ENCODE assay signal across 16 cellular contexts in the genomic region with DNA sequence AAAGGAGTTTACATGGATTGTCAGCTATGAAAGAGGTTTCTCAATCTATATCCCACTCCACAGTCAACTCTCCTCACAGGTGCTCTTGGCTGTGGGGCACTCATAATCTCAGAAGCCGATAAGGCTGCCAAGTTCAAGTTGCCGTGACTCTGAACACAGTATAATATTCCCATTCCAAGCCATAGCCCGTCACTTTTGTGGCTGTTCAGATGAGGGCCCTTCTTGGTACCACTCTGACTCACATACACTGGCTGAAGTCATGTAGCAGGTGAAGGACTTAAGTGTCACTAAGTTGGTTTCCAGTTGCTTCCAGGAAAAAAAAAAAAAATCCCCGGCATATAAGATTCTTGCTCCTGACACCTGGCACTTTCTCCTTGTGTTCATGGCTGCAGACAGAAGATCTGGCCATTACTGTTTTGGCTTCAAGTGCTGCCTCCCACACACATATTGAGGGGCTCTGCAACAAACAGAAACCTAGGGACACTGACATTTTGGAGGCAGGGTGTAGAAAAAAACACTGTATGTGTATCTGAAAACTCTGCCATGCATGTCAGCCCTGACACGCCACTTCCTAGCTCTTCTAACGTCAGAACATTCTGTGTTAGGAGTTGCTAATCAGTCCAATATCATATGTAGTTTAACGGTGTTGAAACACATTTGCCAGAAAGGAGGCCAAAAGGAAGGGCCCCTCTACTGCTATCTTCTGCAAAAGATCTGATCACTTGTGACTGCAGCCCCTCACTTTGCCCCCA.
DNase-seq lines count a peak whose midpoint lies in the region; ATAC-seq, FAIRE-seq and TF ChIP-seq lines count a peak whose summit lies in the region.
"Had no signal": no experiment of that assay in that cellular context is flagged by ENCODE, and none has a peak within 500 bp of the region (broad histone marks: within the 10 kb centered on the region; RNA-seq: fewer than 3 reads in every experiment).

No MANE protein-coding gene starts in this region.

- H3K9me3 Mint-ChIP-seq in activated CD4-positive, alpha-beta T cell treated with anti-CD3 and anti-CD28 coated beads, Interleukin-2, amount 10 ng/mL, durations not matched to agents 7 days and 5 days = no peaks in the 10 kb centered on the region

- H3K27me3 ChIP-seq in MM.1S (replicated peaks; ENCODE audit: insufficient read depth, low read length) (no peaks in the 10 kb centered on the region), GM12878 (replicated peaks in 1 of 2; ENCODE audit: control insufficient read depth in 2 of 2, insufficient read depth in 2 of 2, low read length in 1 of 2) (no peaks in the 10 kb centered on the region), spleen (replicated peaks in 1 of 7) (no peaks in the 10 kb centered on the region), H7 (ENCODE audit: control insufficient read depth, insufficient read depth, low read length) (no peaks in the 10 kb centered on the region)
- H3K27me3 ChIP-seq: ascending aorta had no signal

- no peak for TF ChIP-seq CTCF in MM.1S (IDR thresholded peaks at IDR 0.05; ENCODE audit: low read length)
- TF ChIP-seq CTCF in GM12878 (IDR thresholded peaks at IDR 0.05 in 2 of 3, conservative IDR thresholded peaks at IDR 0.05 in 1 of 3; ENCODE audit: control insufficient read depth in 2 of 3, extremely low read depth in 1 of 3, insufficient read depth in 1 of 3, low read depth in 3 of 3, low read length in 3 of 3) = no peak
- TF ChIP-seq CTCF in spleen (IDR thresholded peaks at IDR 0.05 in 8 of 11, conservative IDR thresholded peaks at IDR 0.05 in 3 of 11) = no peak

- peak overlapping the region; percentile 71; the same call in 1 of the 2 replicates for H3K27ac ChIP-seq in MM.1S (ENCODE audit: low read length)
- H3K27ac ChIP-seq in GM12878 (ENCODE audit: control insufficient read depth, insufficient read depth) = peak overlapping the region; percentile 84
- H3K27ac ChIP-seq in spleen = peak overlapping the region in 5 of 8 donors; percentile 49 to 76 (median 68)
- H3K27ac ChIP-seq: ascending aorta had no signal

- TF ChIP-seq POLR2A in GM12878 (IDR thresholded peaks at IDR 0.05; ENCODE audit: low read depth, low read length) (no peak), spleen (IDR thresholded peaks at IDR 0.05) (no peak), erythroblast (IDR thresholded peaks at IDR 0.05; ENCODE audit: low read length) (no peak)

- H3K36me3 Mint-ChIP-seq in activated CD4-positive, alpha-beta T cell treated with anti-CD3 and anti-CD28 coated beads, Interleukin-2, amount 10 ng/mL, durations not matched to agents 7 days and 5 days (ENCODE audit: low read depth) = no peaks in the 10 kb centered on the region

- SMC1A ChIA-PET in GM12878 (lab: Charles Lee; ENCODE audit: uncharacterized antibody, unreplicated experiment) = interaction anchor here (0.7 to 2.6 kb wide), 12 partner anchors 11 to 268 kb away, joined by 3 to 11 read pairs (median 4); no protein-coding TSS in a partner anchor

- peaks cover 17% of the 10 kb centered on the region for H3F3A ChIP-seq in MM.1S (ENCODE audit: insufficient read depth, low read length)

- H3K4me3 Mint-ChIP-seq in activated CD4-positive, alpha-beta T cell treated with anti-CD3 and anti-CD28 coated beads, Interleukin-2, amount 10 ng/mL, durations not matched to agents 7 days and 5 days = no peak overlapping the region

- H3K79me2 ChIP-seq in MM.1S (ENCODE audit: low read length) (no peaks in the 10 kb centered on the region), GM12878 (ENCODE audit: control insufficient read depth, insufficient read depth, low read length) (no peaks in the 10 kb centered on the region)

- no peaks in the 10 kb centered on the region for H4K20me1 ChIP-seq in MM.1S (ENCODE audit: insufficient read depth, low read length)
- no peaks in the 10 kb centered on the region for H4K20me1 ChIP-seq in GM12878 (ENCODE audit: control insufficient read depth, insufficient read depth)

- in situ Hi-C loops in GM12878 (cut with MboI) = no loop called here

- FAIRE-seq in GM12878 (lab: Jason Lieb, UNC) = no peak

- H3K4me3 ChIP-seq in MM.1S (ENCODE audit: low read length) (peak overlapping the region; percentile 13), GM12878 (peak overlapping the region; percentile 55; the same call in 1 of the 2 replicates), spleen (no peak overlapping the region), H7 (ENCODE audit: insufficient read depth, low read depth, low read length) (no peak overlapping the region)
- H3K4me3 ChIP-seq: ascending aorta had no signal

- peak overlapping the region; percentile 91 for H3K27ac Mint-ChIP-seq in activated CD4-positive, alpha-beta T cell treated with anti-CD3 and anti-CD28 coated beads, Interleukin-2, amount 10 ng/mL, durations not matched to agents 7 days and 5 days

- 83% methylated on average over 7 of the region's 7 CpGs for WGBS in GM12878 (ENCODE audit: insufficient coverage, insufficient replicate concordance, low lambda C conversion rate, missing lambda C conversion rate)
- 79 to 88% (median 86%) methylated on average over 7 of the region's 7 CpGs for WGBS in spleen, 5 donors

- H2AFZ ChIP-seq in MM.1S (ENCODE audit: low read length) (peak overlapping the region; percentile 1; the same call in 1 of the 2 replicates), GM12878 (ENCODE audit: control insufficient read depth, low read depth, low read length) (no peak overlapping the region; the same call in 1 of the 2 replicates)

- H3K9ac ChIP-seq in MM.1S (ENCODE audit: low read length) (peak overlapping the region; percentile 27), GM12878 (ENCODE audit: control insufficient read depth, insufficient read depth, low read length) (peak overlapping the region; percentile 64)

- no peak for TF ChIP-seq EP300 in GM12878 (IDR thresholded peaks at IDR 0.05; ENCODE audit: borderline replicate concordance in 1 of 2, control insufficient read depth in 1 of 2, low read depth in 2 of 2, low read length in 2 of 2)

- H3K4me1 Mint-ChIP-seq in activated CD4-positive, alpha-beta T cell treated with anti-CD3 and anti-CD28 coated beads, Interleukin-2, amount 10 ng/mL, durations not matched to agents 7 days and 5 days = peaks cover 37% of the 10 kb centered on the region

- H3K4me2 ChIP-seq in MM.1S (ENCODE audit: low read depth, low read length) = peak overlapping the region; percentile 69
- peak overlapping the region; percentile 92 for H3K4me2 ChIP-seq in GM12878 (ENCODE audit: control insufficient read depth, insufficient read depth)

- H3K27me3 Mint-ChIP-seq in activated CD4-positive, alpha-beta T cell treated with anti-CD3 and anti-CD28 coated beads, Interleukin-2, amount 10 ng/mL, durations not matched to agents 7 days and 5 days = peaks cover 6% of the 10 kb centered on the region

- peaks cover 20% of the 10 kb centered on the region for H3K4me1 ChIP-seq in MM.1S (ENCODE audit: low read length)
- peaks cover 42% of the 10 kb centered on the region for H3K4me1 ChIP-seq in GM12878 (ENCODE audit: control insufficient read depth, insufficient read depth, low read length)
- peaks cover 0 to 35% (median 17%) of the 10 kb centered on the region in 6 donors for H3K4me1 ChIP-seq in spleen
- H3K4me1 ChIP-seq: ascending aorta had no signal

- H3K36me3 ChIP-seq in MM.1S (replicated peaks; ENCODE audit: insufficient read depth, low read length) (no peaks in the 10 kb centered on the region), GM12878 (ENCODE audit: control insufficient read depth in 2 of 2, insufficient read depth in 2 of 2, low read length in 1 of 2) (no peaks in the 10 kb centered on the region), spleen (no peaks in the 10 kb centered on the region), H7 (replicated peaks; ENCODE audit: control insufficient read depth, insufficient read depth, low read length) (no peaks in the 10 kb centered on the region)
- H3K36me3 ChIP-seq: ascending aorta had no signal

- peak; percentile 53 for ATAC-seq in GM12878
- ATAC-seq: SK-N-SH treated with all-trans-retinoic acid at 6 μM for 48 hours had no signal

- POLR2A ChIA-PET in activated CD4-positive, alpha-beta T cell treated with anti-CD3 and anti-CD28 coated beads, Interleukin-2, amount 10 ng/mL, durations not matched to agents 7 days and 5 days (lab: Charles Lee) = interaction anchor here (1.5 kb wide), 1 partner anchor 195 kb away, joined by 3 read pairs; no protein-coding TSS in a partner anchor
- POLR2A ChIA-PET in GM12878 (lab: Charles Lee) = no interaction called here

- intact Hi-C loops in GM12878 (cut with micrococcal nuclease; ENCODE audit: unreplicated experiment) = loop anchor here (2.0 kb wide), 1 partner anchor 250 kb away; no protein-coding TSS in a partner anchor
- intact Hi-C loops in spleen (cut with DNase I; ENCODE audit: low total_unique reads) = no loop called here

- CTCF ChIA-PET in activated CD4-positive, alpha-beta T cell treated with anti-CD3 and anti-CD28 coated beads, Interleukin-2, amount 10 ng/mL, durations not matched to agents 7 days and 5 days (lab: Charles Lee) = interaction anchor here (0.6 to 1.3 kb wide), 3 partner anchors 91 to 253 kb away, joined by 3 to 4 read pairs (median 3); no protein-coding TSS in a partner anchor
- CTCF ChIA-PET in GM12878 (lab: Yijun Ruan, JAX) = interaction anchor here (0.7 to 2.7 kb wide), 5 partner anchors 23 to 289 kb away, joined by 3 to 10 read pairs (median 6); no protein-coding TSS in a partner anchor

- no TSS peak for BruUV-seq in GM12878 (replicated peaks; lab: Mats Ljungman, UMichigan)

- no peak for TF ChIP-seq RAD21 in GM12878 (IDR thresholded peaks at IDR 0.05; ENCODE audit: insufficient read depth, low read depth, low read length)

- H3K9me2 ChIP-seq in MM.1S (replicated peaks; ENCODE audit: insufficient read depth, low read length) = no peaks in the 10 kb centered on the region

- no peaks in the 10 kb centered on the region for H3K9me3 ChIP-seq in MM.1S (replicated peaks; ENCODE audit: insufficient read depth, low read length)
- H3K9me3 ChIP-seq in GM12878 (replicated peaks; ENCODE audit: control insufficient read depth, insufficient read depth, low read length) = no peaks in the 10 kb centered on the region
- no peaks in the 10 kb centered on the region for H3K9me3 ChIP-seq in spleen
- H3K9me3 ChIP-seq: ascending aorta had no signal

- RAD21 ChIA-PET in GM12878 (lab: Charles Lee; ENCODE audit: unreplicated experiment) = interaction anchor here (1.2 to 1.7 kb wide), 3 partner anchors 14 to 250 kb away, joined by 3 to 9 read pairs (median 3); no protein-coding TSS in a partner anchor

- DNase-seq in activated CD4-positive, alpha-beta T cell treated with anti-CD3 and anti-CD28 coated beads, Interleukin-2, amount 10 ng/mL, durations not matched to agents 7 days and 5 days = no peak
- no peak for DNase-seq in activated CD4-positive, alpha-beta T cell treated with anti-CD3 and anti-CD28 coated beads for 48 hours
- no peak for DNase-seq in MM.1S
- DNase-seq in GM12878 (ENCODE audit: low read depth, low spot score) = no peak
- no peak for DNase-seq in spleen
- no peak for DNase-seq in H7
- DNase-seq in HuH-7 (ENCODE audit: low spot score) = no peak
- no peak for DNase-seq in erythroblast (lab: John Stamatoyannopoulos, UW)
- DNase-seq: ACHN; activated CD4-positive, alpha-beta T cell treated with anti-CD3 and anti-CD28 coated beads, Interleukin-2, amount 50 U/mL, for 4 hours; effector CD8-positive, alpha-beta T cell; NCI-H1105; NK-92 treated with Interleukin-12 subunit alpha and Interleukin-12 subunit beta, amount 100 ng/mL, for 24 hours; nucleus accumbens had no signal

TF ChIP-seq in GM12878, 131 proteins besides CTCF, POLR2A, EP300 and RAD21 (continues in another document):
- TF ChIP-seq SRF (IDR thresholded peaks at IDR 0.05; ENCODE audit: low read depth in 2 of 2, low read length in 2 of 2) = no peak
- no peak for TF ChIP-seq CHD4 (IDR thresholded peaks at IDR 0.05)

Comparison
In these comparisons a context has a peak if more than half of its experiments do, and no peak if none do; other contexts are left out.
1. H3K4me3 ChIP-seq: peak in MM.1S (single experiment) and GM12878 (single experiment); none in spleen (0 of 8) and H7 (single experiment).
2. Peak in every context shown above with its lines, with median percentiles within 50 percentile points of each other: H3K27ac ChIP-seq.